ENCODE assay signal across 29 cellular contexts in genomic region chr7:45882465-45882810, GRCh38. TPM values are rescaled to one million over a fixed set of nuclear protein-coding genes. Genes with fewer than 3 reads are reported as not detected.
DNase-seq lines count a peak whose midpoint lies in the region; ATAC-seq and TF ChIP-seq lines count a peak whose summit lies in the region.
"Had no signal": no experiment of that assay in that cellular context is flagged by ENCODE, and none has a peak within 500 bp of the region (broad histone marks: within the 10 kb centered on the region; RNA-seq: fewer than 3 reads in every experiment).

No MANE protein-coding gene starts in this region.

- TF ChIP-seq CTCF in osteoblast (IDR thresholded peaks at IDR 0.05; ENCODE audit: extremely low read depth, low read depth, low read length) (no peak), GM13976 (IDR thresholded peaks at IDR 0.05; ENCODE audit: borderline replicate concordance, control extremely low read depth, extremely low read depth, insufficient read depth, missing control alignments) (no peak)

- H3K9me3 ChIP-seq in osteoblast (ENCODE audit: low read depth, low read length), result peaks cover 4% of the 10 kb centered on the region
- H3K9me3 ChIP-seq: esophagus squamous epithelium, HAP-1 had no signal

- in situ Hi-C loops in GM13976 (cut with MboI; ENCODE audit: low sequenced_read_pairs, unreplicated experiment), result no loop called here

- H3K4me2 ChIP-seq in osteoblast (ENCODE audit: insufficient read depth, low read length), result peak overlapping the region; percentile 3

- peaks cover 34% of the 10 kb centered on the region for H3K4me1 ChIP-seq in osteoblast (ENCODE audit: insufficient read depth, low read length)
- H3K4me1 ChIP-seq: body of pancreas, esophagus squamous epithelium, HAP-1, vagina had no signal

- H4K20me1 ChIP-seq in osteoblast (ENCODE audit: insufficient read depth, low read length), result no peaks in the 10 kb centered on the region

- ATAC-seq in GM21576 (IDR thresholded peaks at IDR 0.05; ENCODE audit: unreplicated experiment) (no peak), HG03045 (IDR thresholded peaks at IDR 0.05; ENCODE audit: unreplicated experiment) (no peak)
- ATAC-seq: body of pancreas; effector memory CD8-positive, alpha-beta T cell; Right ventricle myocardium inferior; stimulated activated memory B cell treated with anti-CD40 and anti-IgM and Interleukin-4, amounts not matched to agents 10 μg/mL and 1 μg/mL and 100 μg/mL, for 72 hours; T-cell had no signal

- H3K27ac ChIP-seq in osteoblast (ENCODE audit: low read depth, low read length), result peak overlapping the region; percentile 72
- H3K27ac ChIP-seq: body of pancreas, C4-2B, esophagus squamous epithelium, vagina had no signal

- no peaks in the 10 kb centered on the region for H3K79me2 ChIP-seq in osteoblast (ENCODE audit: insufficient read depth, low read length)

- H3K36me3 ChIP-seq in osteoblast (ENCODE audit: insufficient read depth, low read length), result no peaks in the 10 kb centered on the region
- H3K36me3 ChIP-seq: esophagus squamous epithelium, HAP-1, vagina had no signal

- no peaks in the 10 kb centered on the region for H3K27me3 ChIP-seq in osteoblast (ENCODE audit: insufficient read depth, low read length)
- H3K27me3 ChIP-seq: vagina had no signal

- no peak overlapping the region for H2AFZ ChIP-seq in osteoblast (ENCODE audit: low read length)

- no peak overlapping the region for H3K4me3 ChIP-seq in osteoblast (ENCODE audit: insufficient read depth, low read length)
- H3K4me3 ChIP-seq: body of pancreas, esophagus squamous epithelium, HAP-1, vagina had no signal

- DNase-seq in NCI-H2081 (lab: John Stamatoyannopoulos, UW) (peak; percentile 11 to 48), NCI-H2081 treated with DMSO at 0.1 percent for 48 hours (lab: John Stamatoyannopoulos, UW) (no peak), NCI-H187 (lab: John Stamatoyannopoulos, UW) (peak; percentile 42 to 60), SHP77 (lab: John Stamatoyannopoulos, UW) (peak; percentile 62 to 70), osteoblast (ENCODE audit: insufficient read length, low spot score, missing footprints) (no peak), GM13976 (ENCODE audit: low spot score) (no peak)
- DNase-seq: ACHN; activated CD8-positive, alpha-beta memory T cell treated with anti-CD3 and anti-CD28 coated beads, Interleukin-2, amount 50 U/mL, for 4 hours; activated naive CD8-positive, alpha-beta T cell treated with anti-CD3 and anti-CD28 coated beads for 36 hours; body of pancreas; DMS 273 treated with DMSO at 0.1 percent for 48 hours; effector memory CD8-positive, alpha-beta T cell; esophagus squamous epithelium; NCI-H1105 treated with DMSO at 0.1 percent for 48 hours; stimulated activated CD4-positive, alpha-beta T cell treated with anti-CD3 and anti-CD28 coated beads, Interleukin-1b, Interleukin-23, amount 100 ng/mL, for 48 hours; T-cell had no signal

RNA-seq across cellular contexts. Expression of gene IGFBP1, which starts 5.8 kb away (rescaled TPM):
- total RNA-seq in osteoblast, result 0.59 and 4.0 TPM in 2 replicates
- total RNA-seq: activated naive CD8-positive, alpha-beta T cell treated with anti-CD3 and anti-CD28 coated beads for 36 hours; activated T-helper 2 cell treated with anti-CD3 and anti-CD28 coated beads, Interferon-gamma antibody, Interleukin-2, Interleukin-4, amounts not matched to agents 10 μg/mL and 5 μg/mL and 100 μg/mL, durations not matched to agents 14 hours and 24 hours and 36 hours; esophagus squamous epithelium; glomerular endothelial cell; posterior vena cava; Right ventricle myocardium inferior; skeletal muscle tissue had no signal

RNA-seq across cellular contexts. Expression of gene CCDC201, which starts 9.6 kb away (rescaled TPM):
- total RNA-seq in osteoblast, result not detected in 2 replicates
- total RNA-seq: activated naive CD8-positive, alpha-beta T cell treated with anti-CD3 and anti-CD28 coated beads for 36 hours; activated T-helper 2 cell treated with anti-CD3 and anti-CD28 coated beads, Interferon-gamma antibody, Interleukin-2, Interleukin-4, amounts not matched to agents 10 μg/mL and 5 μg/mL and 100 μg/mL, durations not matched to agents 14 hours and 24 hours and 36 hours; body of pancreas; esophagus squamous epithelium; glomerular endothelial cell; LHCN-M2; posterior vena cava; Right ventricle myocardium inferior; skeletal muscle tissue; T-cell; temporal lobe; vagina had no signal

RNA-seq across cellular contexts. Expression of gene IGFBP3, which starts 38.6 kb away (rescaled TPM):
- 2,046 and 2,181 TPM in 2 replicates for total RNA-seq in osteoblast

Comparison
In these comparisons a context has a peak if more than half of its experiments do, and no peak if none do; other contexts are left out.
1. DNase-seq: peak in NCI-H2081 (2 of 2), NCI-H187 (2 of 2) and SHP77 (2 of 2); none in NCI-H2081 treated with DMSO at 0.1 percent for 48 hours (single experiment), osteoblast (single experiment) and GM13976 (single experiment).